15 cellular contexts compared by ENCODE assay signal in genomic region chr2:203867561-203868200, GRCh38. TPM values are rescaled to one million over a fixed set of nuclear protein-coding genes. Genes with fewer than 3 reads are reported as not detected.
DNase-seq lines count a peak whose midpoint lies in the region; ATAC-seq and TF ChIP-seq lines count a peak whose summit lies in the region.
"Had no signal": no experiment of that assay in that cellular context is flagged by ENCODE, and none has a peak within 500 bp of the region (broad histone marks: within the 10 kb centered on the region; RNA-seq: fewer than 3 reads in every experiment).

CTLA4 (plus strand) TSS chr2:203867771; CDS start chr2:203867943, 172 bp downstream.

- DNase-seq in activated CD8-positive, alpha-beta memory T cell treated with anti-CD3 and anti-CD28 coated beads, Interleukin-2, amount 10 ng/mL, durations not matched to agents 7 days and 5 days = peak; percentile 64
- no peak for DNase-seq in activated CD8-positive, alpha-beta memory T cell treated with anti-CD3 and anti-CD28 coated beads for 24 hours
- peak; percentile 65 for DNase-seq in T-helper 2 cell treated with Interferon-gamma antibody and Interleukin-4, amounts not matched to agents 5 μg/mL and 100 μg/mL, for 36 hours (ENCODE audit: low spot score)
- no peak for DNase-seq in effector memory CD4-positive, alpha-beta T cell
- no peak for DNase-seq in suprapubic skin (ENCODE audit: low spot score in 2 of 2)
- DNase-seq in kidney tubule cell (ENCODE audit: low spot score) = no peak
- DNase-seq in SKM-1 (lab: John Stamatoyannopoulos, UW; ENCODE audit: unreplicated experiment) = no peak
- DNase-seq: dorsolateral prefrontal cortex, GM23248, left ventricle myocardium inferior, retina, Right ventricle myocardium superior had no signal

- 75% methylated on average over 6 of the region's 6 CpGs for WGBS in suprapubic skin

- H3K36me3 Mint-ChIP-seq in activated CD8-positive, alpha-beta memory T cell treated with anti-CD3 and anti-CD28 coated beads, Interleukin-2, amount 10 ng/mL, durations not matched to agents 7 days and 5 days = peaks cover 50% of the 10 kb centered on the region
- H3K36me3 Mint-ChIP-seq in T-helper 2 cell treated with Interferon-gamma antibody and Interleukin-4, amounts not matched to agents 5 μg/mL and 100 μg/mL, for 36 hours (ENCODE audit: low read depth) = peaks cover 36% of the 10 kb centered on the region

- no peaks in the 10 kb centered on the region for H3K36me3 ChIP-seq in effector memory CD4-positive, alpha-beta T cell (ENCODE audit: control insufficient read depth, insufficient read depth, low read length)
- no peaks in the 10 kb centered on the region for H3K36me3 ChIP-seq in suprapubic skin
- H3K36me3 ChIP-seq: left ventricle myocardium inferior, vagina had no signal

- H3K9me3 ChIP-seq in effector memory CD4-positive, alpha-beta T cell (ENCODE audit: control insufficient read depth, low read length) = no peaks in the 10 kb centered on the region
- H3K9me3 ChIP-seq in suprapubic skin = no peaks in the 10 kb centered on the region
- H3K9me3 ChIP-seq: vagina had no signal

- H3K27ac Mint-ChIP-seq in activated CD8-positive, alpha-beta memory T cell treated with anti-CD3 and anti-CD28 coated beads, Interleukin-2, amount 10 ng/mL, durations not matched to agents 7 days and 5 days = peak within 1 kb of the TSS; percentile 99
- peak within 1 kb of the TSS; percentile 97 for H3K27ac Mint-ChIP-seq in T-helper 2 cell treated with Interferon-gamma antibody and Interleukin-4, amounts not matched to agents 5 μg/mL and 100 μg/mL, for 36 hours
- H3K27ac Mint-ChIP-seq: nephron had no signal

- H3K9me3 Mint-ChIP-seq in activated CD8-positive, alpha-beta memory T cell treated with anti-CD3 and anti-CD28 coated beads, Interleukin-2, amount 10 ng/mL, durations not matched to agents 7 days and 5 days (ENCODE audit: low read depth) = peaks cover 7% of the 10 kb centered on the region
- peaks cover 3% of the 10 kb centered on the region for H3K9me3 Mint-ChIP-seq in T-helper 2 cell treated with Interferon-gamma antibody and Interleukin-4, amounts not matched to agents 5 μg/mL and 100 μg/mL, for 36 hours

- no peaks in the 10 kb centered on the region for H3K27me3 ChIP-seq in effector memory CD4-positive, alpha-beta T cell (replicated peaks; ENCODE audit: control insufficient read depth, insufficient read depth, low read length, poor library complexity, severe bottlenecking)
- H3K27me3 ChIP-seq in suprapubic skin = no peaks in the 10 kb centered on the region
- H3K27me3 ChIP-seq: vagina had no signal

- H3K4me3 Mint-ChIP-seq in activated CD8-positive, alpha-beta memory T cell treated with anti-CD3 and anti-CD28 coated beads, Interleukin-2, amount 10 ng/mL, durations not matched to agents 7 days and 5 days = peak within 1 kb of the TSS; percentile 81
- H3K4me3 Mint-ChIP-seq in T-helper 2 cell treated with Interferon-gamma antibody and Interleukin-4, amounts not matched to agents 5 μg/mL and 100 μg/mL, for 36 hours = peak within 1 kb of the TSS; percentile 87
- H3K4me3 Mint-ChIP-seq: nephron had no signal

- no peak for TF ChIP-seq POLR2A in suprapubic skin (IDR thresholded peaks at IDR 0.05)

- H3K27ac ChIP-seq in effector memory CD4-positive, alpha-beta T cell (ENCODE audit: insufficient read depth, low read length, poor library complexity, severe bottlenecking) = peak within 1 kb of the TSS; percentile 76
- H3K27ac ChIP-seq in suprapubic skin = no peak within 1 kb of the TSS
- H3K27ac ChIP-seq: dorsolateral prefrontal cortex, GM23248, left ventricle myocardium inferior, vagina had no signal

- peak; percentile 32 for ATAC-seq in activated CD8-positive, alpha-beta memory T cell treated with anti-CD3 and anti-CD28 coated beads, Interleukin-2, amount 10 ng/mL, durations not matched to agents 7 days and 5 days
- ATAC-seq in HG03108 (IDR thresholded peaks at IDR 0.05; ENCODE audit: unreplicated experiment) = no peak

- H3K4me1 Mint-ChIP-seq in activated CD8-positive, alpha-beta memory T cell treated with anti-CD3 and anti-CD28 coated beads, Interleukin-2, amount 10 ng/mL, durations not matched to agents 7 days and 5 days = peaks cover 61% of the 10 kb centered on the region
- peaks cover 58% of the 10 kb centered on the region for H3K4me1 Mint-ChIP-seq in T-helper 2 cell treated with Interferon-gamma antibody and Interleukin-4, amounts not matched to agents 5 μg/mL and 100 μg/mL, for 36 hours (ENCODE audit: low read depth)
- H3K4me1 Mint-ChIP-seq: nephron had no signal

- TF ChIP-seq EP300 in suprapubic skin (IDR thresholded peaks at IDR 0.05) = no peak

- CTCF ChIA-PET in activated CD8-positive, alpha-beta memory T cell treated with anti-CD3 and anti-CD28 coated beads, Interleukin-2, amount 10 ng/mL, durations not matched to agents 7 days and 5 days (lab: Charles Lee) = interaction anchor here (0.8 to 3.3 kb wide), 13 partner anchors 7 to 56 kb away, joined by 3 to 14 read pairs (median 3); no protein-coding TSS in a partner anchor

- TF ChIP-seq CTCF in suprapubic skin (IDR thresholded peaks at IDR 0.05) = no peak

- H3K27me3 Mint-ChIP-seq in activated CD8-positive, alpha-beta memory T cell treated with anti-CD3 and anti-CD28 coated beads, Interleukin-2, amount 10 ng/mL, durations not matched to agents 7 days and 5 days = no peaks in the 10 kb centered on the region
- no peaks in the 10 kb centered on the region for H3K27me3 Mint-ChIP-seq in T-helper 2 cell treated with Interferon-gamma antibody and Interleukin-4, amounts not matched to agents 5 μg/mL and 100 μg/mL, for 36 hours (ENCODE audit: low read depth)

- H3K4me3 ChIP-seq in effector memory CD4-positive, alpha-beta T cell (ENCODE audit: insufficient read depth, low read depth, low read length, poor library complexity, severe bottlenecking) = peak within 1 kb of the TSS; percentile 58
- H3K4me3 ChIP-seq in suprapubic skin = peak within 1 kb of the TSS; percentile 3
- H3K4me3 ChIP-seq: dorsolateral prefrontal cortex, GM23248, left ventricle myocardium inferior, vagina had no signal

- H3K4me1 ChIP-seq in effector memory CD4-positive, alpha-beta T cell (ENCODE audit: control insufficient read depth, insufficient read depth, low read length, poor library complexity, severe bottlenecking) = peaks cover 19% of the 10 kb centered on the region
- H3K4me1 ChIP-seq in suprapubic skin = no peaks in the 10 kb centered on the region
- H3K4me1 ChIP-seq: left ventricle myocardium inferior, vagina had no signal

RNA-seq across cellular contexts. Expression of gene CTLA4, which starts in this region (rescaled TPM):
- 10 to 100 TPM; 20.8 to 66.6 TPM for total RNA-seq in activated CD8-positive, alpha-beta memory T cell treated with anti-CD3 and anti-CD28 coated beads, Interleukin-2, amount 10 ng/mL, durations not matched to agents 7 days and 5 days
- total RNA-seq in suprapubic skin = 1 to 10 TPM in 1 of 4 donors, not detected in 3; 1.2 TPM
- total RNA-seq: GM23248 had no signal

Comparison
In these comparisons a context has a peak if more than half of its experiments do, and no peak if none do; other contexts are left out.
1. RNA of gene CTLA4 (total RNA-seq): 20.8 to 66.6 TPM in activated CD8-positive, alpha-beta memory T cell treated with anti-CD3 and anti-CD28 coated beads, Interleukin-2, amount 10 ng/mL, durations not matched to agents 7 days and 5 days; 1.2 TPM in suprapubic skin; every median in the first group is over 4 times any median in the second.
2. DNase-seq: peak in activated CD8-positive, alpha-beta memory T cell treated with anti-CD3 and anti-CD28 coated beads, Interleukin-2, amount 10 ng/mL, durations not matched to agents 7 days and 5 days (single experiment) and T-helper 2 cell treated with Interferon-gamma antibody and Interleukin-4, amounts not matched to agents 5 μg/mL and 100 μg/mL, for 36 hours (single experiment); none in activated CD8-positive, alpha-beta memory T cell treated with anti-CD3 and anti-CD28 coated beads for 24 hours (single experiment), effector memory CD4-positive, alpha-beta T cell (0 of 3), suprapubic skin (0 of 2), kidney tubule cell (single experiment) and SKM-1 (single experiment).